Comparison of ENCODE assay signal across 8 cellular contexts in the genomic region with DNA sequence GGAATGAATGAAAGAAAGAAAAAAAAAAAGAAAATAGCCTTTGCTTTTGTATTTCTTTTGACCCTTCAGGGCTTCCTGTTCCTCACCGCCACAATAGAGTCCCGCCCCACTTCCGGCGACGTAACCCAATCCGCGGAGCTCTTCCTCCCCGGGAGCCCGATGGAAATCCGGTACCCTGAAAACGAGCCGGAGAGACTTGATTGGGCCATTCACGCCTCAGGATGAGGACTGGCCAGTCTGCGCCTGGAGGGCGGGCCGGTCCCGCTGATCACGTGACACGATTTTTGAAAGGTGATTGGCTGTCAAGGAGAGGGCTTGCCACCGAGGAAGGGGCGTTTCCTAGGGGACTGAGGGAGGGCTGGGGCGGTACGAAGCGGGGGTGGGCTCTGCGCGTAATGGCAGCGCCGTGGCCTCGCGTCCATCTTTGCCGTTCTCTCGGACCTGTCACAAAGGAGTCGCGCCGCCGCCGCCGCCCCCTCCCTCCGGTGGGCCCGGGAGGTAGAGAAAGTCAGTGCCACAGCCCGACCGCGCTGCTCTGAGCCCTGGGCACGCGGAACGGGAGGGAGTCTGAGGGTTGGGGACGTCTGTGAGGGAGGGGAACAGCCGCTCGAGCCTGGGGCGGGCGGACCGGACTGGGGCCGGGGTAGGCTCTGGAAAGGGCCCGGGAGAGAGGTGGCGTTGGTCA. TPM values are rescaled to one million over a fixed set of nuclear protein-coding genes. Genes with fewer than 3 reads are reported as not detected.
DNase-seq lines count a peak whose midpoint lies in the region; ATAC-seq and TF ChIP-seq lines count a peak whose summit lies in the region.

PSME3IP1 (minus strand) TSS at position 95 of the 685 bp plus-strand sequence. CDS start 12,185 bp downstream, outside the sequence.
RSPRY1 (plus strand) TSS at position 385 of the 685 bp plus-strand sequence. CDS start 18,330 bp downstream, outside the sequence.

- H3K27ac ChIP-seq in PC-9 (peak within 1 kb of the TSS; percentile 64), epithelial cell of prostate (peak within 1 kb of the TSS; percentile 93)

- H4K20me1 ChIP-seq in PC-9 (ENCODE audit: insufficient read depth), result peaks cover 1% of the 10 kb centered on the region; the same call in 1 of the 2 replicates

- H2AFZ ChIP-seq in PC-9, result peak within 1 kb of the TSS; percentile 89

- H3K9me2 ChIP-seq in PC-9 (ENCODE audit: insufficient read depth), result no peaks in the 10 kb centered on the region

- H3K4me3 ChIP-seq in Jurkat, Clone E6-1 (ENCODE audit: low read length), result peak within 1 kb of the TSS; percentile 96
- H3K4me3 ChIP-seq in PC-9 (peak within 1 kb of the TSS; percentile 86), mucosa of descending colon (peak within 1 kb of the TSS; percentile 87)

- H3K4me1 ChIP-seq in PC-9 (replicated peaks; ENCODE audit: insufficient read depth) (peaks cover 42% of the 10 kb centered on the region), mucosa of descending colon (ENCODE audit: low read depth) (peaks cover 18% of the 10 kb centered on the region)

- peak; percentile 84 for ATAC-seq in GM21619 (IDR thresholded peaks at IDR 0.05; ENCODE audit: unreplicated experiment)
- ATAC-seq in mucosa of descending colon, result peak; percentile 93

- BruUV-seq in PC-9 (replicated peaks; lab: Mats Ljungman, UMichigan), result no TSS peak

- intact Hi-C loops in PC-9 (cut with micrococcal nuclease; ENCODE audit: unreplicated experiment) (loop anchor here (1.0 to 5.0 kb wide), 3 partner anchors 59 to 231 kb away; partner anchors contain the start of gene ARL2BP), mucosa of descending colon (cut with DNase I, micrococcal nuclease) (no loop called here)

- H3K4me2 ChIP-seq in PC-9, result peak within 1 kb of the TSS; percentile 96

- no peak for TF ChIP-seq CTCF in PC-9 (conservative IDR thresholded peaks at IDR 0.05)
- no peak for TF ChIP-seq CTCF in mucosa of descending colon (IDR thresholded peaks at IDR 0.05)

- POLR2A ChIA-PET in PC-9 (lab: Charles Lee; ENCODE audit: unreplicated experiment), result interaction anchor here (0.5 to 1.0 kb wide), 13 partner anchors 8 to 295 kb away, joined by 3 to 13 read pairs (median 7); partner anchors contain the start of genes ARL2BP and POLR2C

- peaks cover 15% of the 10 kb centered on the region; the same call in 1 of the 2 replicates for H3F3A ChIP-seq in PC-9 (ENCODE audit: insufficient read depth, low read depth)

- DNase-seq in DMS153 (lab: John Stamatoyannopoulos, UW), result peak; percentile 99
- DNase-seq in Jurkat, Clone E6-1 (ENCODE audit: low read depth, low spot score), result peak; percentile 99
- peak; percentile 97 to 99 for DNase-seq in PC-9
- DNase-seq in activated T-cell treated with anti-CD3 and anti-CD28 coated beads, Interleukin-2, amount 50 U/mL, for 1 hour, result peak; percentile 97
- peak; percentile 98 for DNase-seq in epithelial cell of prostate (ENCODE audit: low read depth, low spot score)
- DNase-seq in mucosa of descending colon, result peak; percentile 98
- DNase-seq in stimulated activated CD8-positive, alpha-beta memory T cell treated with anti-CD3 and anti-CD28 coated beads, Interleukin-4, amount 100 ng/mL, for 24 hours (ENCODE audit: low read depth), result peak; percentile 93

- 0 out of 2 replicates have a peak, but pooled peaks cover 4% of the 10 kb centered on the region for H3K36me3 ChIP-seq in PC-9 (ENCODE audit: low read depth)
- H3K36me3 ChIP-seq in mucosa of descending colon (ENCODE audit: low read depth), result peaks cover 4% of the 10 kb centered on the region

- peaks cover 96% of the 10 kb centered on the region for H3K79me2 ChIP-seq in PC-9 (ENCODE audit: low read depth)

- CTCF ChIA-PET in PC-9 (lab: Charles Lee), result interaction anchor here (0.7 to 1.4 kb wide), 2 partner anchors 114 to 928 kb away, joined by 7 to 14 read pairs; no protein-coding TSS in a partner anchor

- H3K9me3 ChIP-seq in PC-9 (ENCODE audit: insufficient read depth, low read depth), result no peaks in the 10 kb centered on the region
- no peaks in the 10 kb centered on the region for H3K9me3 ChIP-seq in mucosa of descending colon

- no peaks in the 10 kb centered on the region for H3K27me3 ChIP-seq in PC-9 (ENCODE audit: insufficient read depth, low read depth)

RNA-seq across cellular contexts. Expression of gene PSME3IP1, which starts in this region (rescaled TPM):
- 132 TPM for polyA plus RNA-seq in Jurkat, Clone E6-1 (2012; ENCODE audit: insufficient read depth, insufficient read length)
- total RNA-seq in PC-9 (2021), result 92.4 and 121 TPM in 2 replicates
- total RNA-seq in mucosa of descending colon, result 100 to 1,000 TPM in 2 of 3 donors, 10 to 100 TPM in 1; 97.9 to 138 (median 114) TPM

RNA-seq across cellular contexts. Expression of gene RSPRY1, which starts in this region (rescaled TPM):
- 27.3 TPM for polyA plus RNA-seq in Jurkat, Clone E6-1 (2012; ENCODE audit: insufficient read depth, insufficient read length)
- total RNA-seq in PC-9 (2021) (26.2 and 26.3 TPM in 2 replicates), mucosa of descending colon (10 to 100 TPM; 40.6 to 44.1 (median 42.0) TPM)

Comparison
In these comparisons a context has a peak if more than half of its experiments do, and no peak if none do; other contexts are left out.
1. Peak in every context shown above with its lines: DNase-seq, ATAC-seq, H3K4me3 ChIP-seq and H3K27ac ChIP-seq.